11 cellular contexts compared by ENCODE assay signal in genomic region chr1:156434976-156435550, GRCh38.
DNase-seq lines count a peak whose midpoint lies in the region; ATAC-seq and TF ChIP-seq lines count a peak whose summit lies in the region.
"Had no signal": no experiment of that assay in that cellular context is flagged by ENCODE, and none has a peak within 500 bp of the region (broad histone marks: within the 10 kb centered on the region; RNA-seq: fewer than 3 reads in every experiment).

No MANE protein-coding gene starts in this region.

- H3K27me3 ChIP-seq in left lung (peaks cover 97 to 100% of the 10 kb centered on the region in 2 donors), stomach (peaks cover 60 to 100% (median 98%) of the 10 kb centered on the region in 3 donors)

- peak overlapping the region; percentile 7 for H3K27ac Mint-ChIP-seq in activated CD4-positive, alpha-beta T cell treated with anti-CD3 and anti-CD28 coated beads, Interleukin-2, amount 10 ng/mL, durations not matched to agents 24 days and 14 days
- peak overlapping the region; percentile 52 for H3K27ac Mint-ChIP-seq in activated naive CD8-positive, alpha-beta T cell treated with anti-CD3 and anti-CD28 coated beads for 36 hours

- H3K4me3 ChIP-seq in left lung (no peak overlapping the region), stomach (peak overlapping the region; percentile 29 to 58 (median 42))

- H3K9me3 ChIP-seq in left lung (no peaks in the 10 kb centered on the region), stomach (no peaks in the 10 kb centered on the region)
- H3K9me3 ChIP-seq: A549 had no signal

- peaks cover 41% of the 10 kb centered on the region for H3K4me1 Mint-ChIP-seq in activated CD4-positive, alpha-beta T cell treated with anti-CD3 and anti-CD28 coated beads, Interleukin-2, amount 10 ng/mL, durations not matched to agents 24 days and 14 days
- H3K4me1 Mint-ChIP-seq in activated naive CD8-positive, alpha-beta T cell treated with anti-CD3 and anti-CD28 coated beads for 36 hours, result peaks cover 61% of the 10 kb centered on the region

- 13 to 37% (median 19%) methylated on average over 16 to 21 of the region's 21 CpGs for WGBS in stomach, 5 donors

- H3K4me1 ChIP-seq in left lung (peaks cover 10 to 16% of the 10 kb centered on the region in 2 donors), stomach (peaks cover 16 to 20% (median 18%) of the 10 kb centered on the region in 4 donors)
- H3K4me1 ChIP-seq: A549 had no signal

- intact Hi-C loops in activated CD4-positive, alpha-beta T cell treated with anti-CD3 and anti-CD28 coated beads, Interleukin-2, amount 10 ng/mL, durations not matched to agents 24 days and 14 days (cut with micrococcal nuclease), result loop anchor here (5.0 to 10.0 kb wide), 3 partner anchors 192 to 490 kb away; partner anchors contain the start of genes LRRC71 and NES
- intact Hi-C loops in left lung (cut with DNase I) (no loop called here), stomach (cut with DNase I; ENCODE audit: low total_unique reads) (no loop called here)

- H3K36me3 Mint-ChIP-seq in activated CD4-positive, alpha-beta T cell treated with anti-CD3 and anti-CD28 coated beads, Interleukin-2, amount 10 ng/mL, durations not matched to agents 24 days and 14 days (ENCODE audit: low read depth), result no peaks in the 10 kb centered on the region
- H3K36me3 Mint-ChIP-seq in activated naive CD8-positive, alpha-beta T cell treated with anti-CD3 and anti-CD28 coated beads for 36 hours, result peaks cover 8% of the 10 kb centered on the region

- H3K9me3 Mint-ChIP-seq in activated CD4-positive, alpha-beta T cell treated with anti-CD3 and anti-CD28 coated beads, Interleukin-2, amount 10 ng/mL, durations not matched to agents 24 days and 14 days, result no peaks in the 10 kb centered on the region
- no peaks in the 10 kb centered on the region for H3K9me3 Mint-ChIP-seq in activated naive CD8-positive, alpha-beta T cell treated with anti-CD3 and anti-CD28 coated beads for 36 hours

- TF ChIP-seq CTCF in left lung (IDR thresholded peaks at IDR 0.05) (no peak), stomach (IDR thresholded peaks at IDR 0.05) (no peak)

- H3K36me3 ChIP-seq in left lung, result no peaks in the 10 kb centered on the region
- H3K36me3 ChIP-seq in stomach, result no peaks in the 10 kb centered on the region

- peak overlapping the region; percentile 19 for H3K4me3 Mint-ChIP-seq in activated CD4-positive, alpha-beta T cell treated with anti-CD3 and anti-CD28 coated beads, Interleukin-2, amount 10 ng/mL, durations not matched to agents 24 days and 14 days
- H3K4me3 Mint-ChIP-seq in activated naive CD8-positive, alpha-beta T cell treated with anti-CD3 and anti-CD28 coated beads for 36 hours, result peak overlapping the region; percentile 42

- no peak for TF ChIP-seq EP300 in stomach (IDR thresholded peaks at IDR 0.05)

- peak; percentile 18 for ATAC-seq in left lung

- no peak for DNase-seq in activated CD4-positive, alpha-beta T cell treated with anti-CD3 and anti-CD28 coated beads, Interleukin-2, amount 10 ng/mL, durations not matched to agents 24 days and 14 days
- no peak for DNase-seq in activated CD4-positive, alpha-beta T cell treated with anti-CD3 and anti-CD28 coated beads for 48 hours
- no peak for DNase-seq in activated naive CD8-positive, alpha-beta T cell treated with anti-CD3 and anti-CD28 coated beads for 36 hours
- DNase-seq in left lung (no peak), stomach (no peak), NCI-H2171 (lab: John Stamatoyannopoulos, UW) (no peak), pons (ENCODE audit: low spot score) (no peak), GDM1 (lab: John Stamatoyannopoulos, UW) (no peak)
- DNase-seq: KG1 had no signal

- H3K27ac ChIP-seq in left lung, result no peak overlapping the region
- no peak overlapping the region for H3K27ac ChIP-seq in stomach
- H3K27ac ChIP-seq: A549, SK-N-MC had no signal

- H3K27me3 Mint-ChIP-seq in activated CD4-positive, alpha-beta T cell treated with anti-CD3 and anti-CD28 coated beads, Interleukin-2, amount 10 ng/mL, durations not matched to agents 24 days and 14 days, result peaks cover 87% of the 10 kb centered on the region
- H3K27me3 Mint-ChIP-seq in activated naive CD8-positive, alpha-beta T cell treated with anti-CD3 and anti-CD28 coated beads for 36 hours, result peaks cover 92% of the 10 kb centered on the region

- no peak for TF ChIP-seq POLR2A in stomach (IDR thresholded peaks at IDR 0.05)

Comparison
In these comparisons a context has a peak if more than half of its experiments do, and no peak if none do; other contexts are left out.
1. H3K4me3 ChIP-seq: peak in stomach (4 of 4); none in left lung (0 of 2).